ENCODE assay signal across 8 cellular contexts in the genomic region with DNA sequence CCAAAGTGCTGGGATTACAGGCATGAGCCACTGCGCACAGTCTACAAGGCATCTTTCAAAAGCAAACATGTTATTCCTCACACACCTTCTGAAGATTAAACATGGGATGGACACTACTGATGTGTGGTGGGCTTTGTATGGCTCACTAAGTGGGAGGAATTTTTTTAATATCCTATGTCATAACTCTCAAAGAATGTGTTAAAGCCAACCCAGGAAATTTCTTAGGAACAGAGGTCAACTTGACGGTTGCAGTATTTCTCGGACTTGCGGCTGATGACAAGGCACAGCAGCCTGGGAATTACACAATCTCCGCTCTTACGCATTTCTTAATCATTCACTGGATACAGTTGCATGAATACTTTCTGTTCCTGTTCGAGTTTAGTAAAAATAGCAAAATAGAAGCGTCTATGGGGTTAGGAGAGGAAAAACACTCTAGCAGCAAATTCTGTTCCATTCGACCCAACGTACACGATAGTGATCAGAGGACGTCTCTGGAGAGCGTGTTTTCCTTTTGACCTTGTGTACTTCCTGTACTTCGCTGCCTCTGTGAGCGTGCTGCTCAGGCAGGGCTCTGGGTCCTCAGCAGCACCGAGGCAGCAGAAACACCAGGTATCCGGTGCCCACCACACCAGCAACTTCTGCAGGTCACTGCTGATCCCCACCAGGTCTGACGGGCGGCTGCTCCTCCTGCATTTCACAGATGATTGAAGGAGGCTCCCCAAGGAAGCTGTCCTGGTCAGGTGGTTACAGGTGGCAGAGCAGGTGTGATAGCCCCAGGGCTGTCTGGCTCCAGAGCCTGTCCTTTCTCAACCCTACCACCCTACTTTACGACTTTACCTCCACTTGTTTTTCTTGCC.
A peak's percentile ranks its signal among the peaks of the same experiment; 100 is the strongest.
DNase-seq lines count a peak whose midpoint lies in the region; ATAC-seq lines count a peak whose summit lies in the region.

No MANE protein-coding gene starts in this region.

- DNase-seq in EH (ENCODE audit: low read depth) (peak; percentile 99), NCI-H146 treated with DMSO at 0.1 percent for 48 hours (lab: John Stamatoyannopoulos, UW; ENCODE audit: unreplicated experiment) (peak; percentile 22), glomerular visceral epithelial cell (ENCODE audit: extremely low spot score) (peak; percentile 98), putamen (ENCODE audit: low spot score) (peak; percentile 56), NCI-H2196 (lab: John Stamatoyannopoulos, UW; ENCODE audit: unreplicated experiment) (no peak)

- peaks cover 3% of the 10 kb centered on the region for H3K36me3 Mint-ChIP-seq in activated naive CD4-positive, alpha-beta T cell treated with anti-CD3 and anti-CD28 coated beads, Interleukin-2, amount 50 U/mL, for 24 hours

- H3K4me3 Mint-ChIP-seq in activated naive CD4-positive, alpha-beta T cell treated with anti-CD3 and anti-CD28 coated beads, Interleukin-2, amount 50 U/mL, for 24 hours: peak overlapping the region; percentile 81

- no peaks in the 10 kb centered on the region for H3K27me3 Mint-ChIP-seq in activated naive CD4-positive, alpha-beta T cell treated with anti-CD3 and anti-CD28 coated beads, Interleukin-2, amount 50 U/mL, for 24 hours

- H3K9me3 Mint-ChIP-seq in activated naive CD4-positive, alpha-beta T cell treated with anti-CD3 and anti-CD28 coated beads, Interleukin-2, amount 50 U/mL, for 24 hours: peaks cover 4% of the 10 kb centered on the region

- H3K27ac Mint-ChIP-seq in activated naive CD4-positive, alpha-beta T cell treated with anti-CD3 and anti-CD28 coated beads, Interleukin-2, amount 50 U/mL, for 24 hours: peak overlapping the region; percentile 81

- ATAC-seq in GM21717 (IDR thresholded peaks at IDR 0.05; ENCODE audit: unreplicated experiment): peak; percentile 42
- no peak for ATAC-seq in GM21528 (IDR thresholded peaks at IDR 0.05; ENCODE audit: low FRiP score, unreplicated experiment)

- peaks cover 60% of the 10 kb centered on the region for H3K4me1 Mint-ChIP-seq in activated naive CD4-positive, alpha-beta T cell treated with anti-CD3 and anti-CD28 coated beads, Interleukin-2, amount 50 U/mL, for 24 hours
